ENCODE assay signal across 1 cellular context in genomic region chr1:174818014-174818616, GRCh38.
TF ChIP-seq lines count a peak whose summit lies in the region.

No MANE protein-coding gene starts in this region.

TF ChIP-seq in GM23338, 12 proteins besides CTCF, POLR2A, EP300 and RAD21 (continued from another document):
- TF ChIP-seq ZNF462 (CRISPR knock-in tag; IDR thresholded peaks at IDR 0.05) = no peak
